Comparison of ENCODE assay signal across 8 cellular contexts in genomic region chr17:27569257-27569722, GRCh38.
DNase-seq lines count a peak whose midpoint lies in the region; ATAC-seq and TF ChIP-seq lines count a peak whose summit lies in the region.

No MANE protein-coding gene starts in this region.

- H3K4me3 Mint-ChIP-seq in MCF 10A (ENCODE audit: unreplicated experiment), result no peak overlapping the region
- peak overlapping the region; percentile 35 to 50 for H3K4me3 Mint-ChIP-seq in activated T-cell treated with anti-CD3 and anti-CD28 coated beads, Interleukin-2, amount 50 U/mL, for 72 hours

- ATAC-seq in activated T-cell treated with anti-CD3 and anti-CD28 coated beads, Interleukin-2, amount 50 U/mL, for 72 hours (replicated peaks in 1 of 2), result peak; percentile 63 to 75
- ATAC-seq in right cardiac atrium (peak in 1 of 2 donors; percentile 20), GM21528 (IDR thresholded peaks at IDR 0.05; ENCODE audit: low FRiP score, unreplicated experiment) (no peak)

- POLR2A ChIA-PET in MCF 10A (lab: Yijun Ruan, JAX), result interaction anchor here (1.0 kb wide), 1 partner anchor 76 kb away, joined by 3 read pairs; no protein-coding TSS in a partner anchor

- TF ChIP-seq POLR2A in breast epithelium (IDR thresholded peaks at IDR 0.05) (no peak), NB4 (IDR thresholded peaks at IDR 0.05; ENCODE audit: extremely low read depth, insufficient read length) (no peak)

- H3K27me3 ChIP-seq in breast epithelium (no peaks in the 10 kb centered on the region), right cardiac atrium (ENCODE audit: control insufficient read depth, insufficient read depth) (no peaks in the 10 kb centered on the region)

- no peaks in the 10 kb centered on the region for H3K36me3 Mint-ChIP-seq in MCF 10A (ENCODE audit: insufficient read depth, unreplicated experiment)
- H3K36me3 Mint-ChIP-seq in activated T-cell treated with anti-CD3 and anti-CD28 coated beads, Interleukin-2, amount 50 U/mL, for 72 hours (ENCODE audit: insufficient read depth in 2 of 2), result peaks cover 4 to 16% of the 10 kb centered on the region in 2 donors

- no peaks in the 10 kb centered on the region for H3K36me3 ChIP-seq in breast epithelium

- H3K4me1 ChIP-seq in breast epithelium (no peaks in the 10 kb centered on the region), right cardiac atrium (ENCODE audit: control insufficient read depth, insufficient read depth, low read length) (peaks cover 6% of the 10 kb centered on the region)

- no peak overlapping the region for H3K27ac ChIP-seq in breast epithelium
- no peak overlapping the region for H3K27ac ChIP-seq in right cardiac atrium (ENCODE audit: low read length)

- intact Hi-C loops in MCF 10A (cut with micrococcal nuclease), result no loop called here
- intact Hi-C loops in breast epithelium (cut with DNase I; ENCODE audit: low total_unique reads), result no loop called here
- intact Hi-C loops in right cardiac atrium (cut with DNase I), result no loop called here

- peaks cover 8% of the 10 kb centered on the region for H3K4me1 Mint-ChIP-seq in MCF 10A (ENCODE audit: insufficient read depth, unreplicated experiment)
- peaks cover 90% of the 10 kb centered on the region for H3K4me1 Mint-ChIP-seq in activated T-cell treated with anti-CD3 and anti-CD28 coated beads, Interleukin-2, amount 50 U/mL, for 72 hours (ENCODE audit: low read depth)

- H3K9me3 ChIP-seq in breast epithelium, result no peaks in the 10 kb centered on the region
- H3K9me3 ChIP-seq in right cardiac atrium (ENCODE audit: control insufficient read depth, low read length), result no peaks in the 10 kb centered on the region

- H3K4me3 ChIP-seq in breast epithelium, result no peak overlapping the region
- H3K4me3 ChIP-seq in NB4 (ENCODE audit: low read depth, low read length), result no peak overlapping the region
- no peak overlapping the region for H3K4me3 ChIP-seq in right cardiac atrium (ENCODE audit: low read length)

- DNase-seq in MCF 10A (ENCODE audit: unreplicated experiment), result peak; percentile 61
- DNase-seq in breast epithelium (ENCODE audit: low spot score in 2 of 2), result no peak
- peak; percentile 64 for DNase-seq in NB4 (ENCODE audit: low read depth)
- DNase-seq in activated T-cell treated with anti-CD3 and anti-CD28 coated beads, Interleukin-2, amount 50 U/mL, for 72 hours, result peak; percentile 81 to 82
- DNase-seq in right cardiac atrium, result peak in 2 of 3 donors; percentile 74
- peak; percentile 48 to 53 for DNase-seq in stimulated activated CD4-positive, alpha-beta T cell treated with anti-CD3 and anti-CD28 coated beads, Interleukin-4, amount 100 ng/mL, for 48 hours (ENCODE audit: low read depth in 2 of 2)
- no peak for DNase-seq in middle frontal gyrus (ENCODE audit: extremely low spot score, low spot score)

- no peaks in the 10 kb centered on the region for H3K9me3 Mint-ChIP-seq in MCF 10A (ENCODE audit: unreplicated experiment)
- H3K9me3 Mint-ChIP-seq in activated T-cell treated with anti-CD3 and anti-CD28 coated beads, Interleukin-2, amount 50 U/mL, for 72 hours, result no peaks in the 10 kb centered on the region

- CTCF ChIA-PET in MCF 10A (lab: Yijun Ruan, JAX), result interaction anchor here (0.6 to 2.9 kb wide), 12 partner anchors 9 to 333 kb away, joined by 3 to 11 read pairs (median 4); no protein-coding TSS in a partner anchor

- no peaks in the 10 kb centered on the region for H3K27me3 Mint-ChIP-seq in MCF 10A (ENCODE audit: insufficient read depth, unreplicated experiment)
- H3K27me3 Mint-ChIP-seq in activated T-cell treated with anti-CD3 and anti-CD28 coated beads, Interleukin-2, amount 50 U/mL, for 72 hours (ENCODE audit: low read depth), result no peaks in the 10 kb centered on the region

- TF ChIP-seq CTCF in MCF 10A (IDR thresholded peaks at IDR 0.05; ENCODE audit: unreplicated experiment) (peak; percentile 35), breast epithelium (IDR thresholded peaks at IDR 0.05) (peak in 1 of 3 donors; percentile 8), NB4 (IDR thresholded peaks at IDR 0.05; ENCODE audit: low read depth, low read length) (peak; percentile 84)

- WGBS in right cardiac atrium, result 87% methylated on average over 6 of the region's 6 CpGs

- H3K27ac Mint-ChIP-seq in MCF 10A (ENCODE audit: low read depth, unreplicated experiment), result peak overlapping the region; percentile 13
- H3K27ac Mint-ChIP-seq in activated T-cell treated with anti-CD3 and anti-CD28 coated beads, Interleukin-2, amount 50 U/mL, for 72 hours, result peak overlapping the region; percentile 63

- no TSS peak for BruUV-seq in MCF 10A (replicated peaks; lab: Mats Ljungman, UMichigan)

Comparison
In these comparisons a context has a peak if more than half of its experiments do, and no peak if none do; other contexts are left out.
1. DNase-seq: peak in MCF 10A (single experiment), NB4 (single experiment), activated T-cell treated with anti-CD3 and anti-CD28 coated beads, Interleukin-2, amount 50 U/mL, for 72 hours (2 of 2), right cardiac atrium (2 of 3) and stimulated activated CD4-positive, alpha-beta T cell treated with anti-CD3 and anti-CD28 coated beads, Interleukin-4, amount 100 ng/mL, for 48 hours (2 of 2); none in breast epithelium (0 of 2) and middle frontal gyrus (single experiment).